1 cellular context compared by ENCODE assay signal in genomic region chr15:101445562-101446526, GRCh38.
TF ChIP-seq lines count a peak whose summit lies in the region.

No MANE protein-coding gene starts in this region.

TF ChIP-seq in K562, 482 proteins besides CTCF, POLR2A, EP300 and RAD21 (continued from another document and continues in another):
- TF ChIP-seq, protein P1, sequence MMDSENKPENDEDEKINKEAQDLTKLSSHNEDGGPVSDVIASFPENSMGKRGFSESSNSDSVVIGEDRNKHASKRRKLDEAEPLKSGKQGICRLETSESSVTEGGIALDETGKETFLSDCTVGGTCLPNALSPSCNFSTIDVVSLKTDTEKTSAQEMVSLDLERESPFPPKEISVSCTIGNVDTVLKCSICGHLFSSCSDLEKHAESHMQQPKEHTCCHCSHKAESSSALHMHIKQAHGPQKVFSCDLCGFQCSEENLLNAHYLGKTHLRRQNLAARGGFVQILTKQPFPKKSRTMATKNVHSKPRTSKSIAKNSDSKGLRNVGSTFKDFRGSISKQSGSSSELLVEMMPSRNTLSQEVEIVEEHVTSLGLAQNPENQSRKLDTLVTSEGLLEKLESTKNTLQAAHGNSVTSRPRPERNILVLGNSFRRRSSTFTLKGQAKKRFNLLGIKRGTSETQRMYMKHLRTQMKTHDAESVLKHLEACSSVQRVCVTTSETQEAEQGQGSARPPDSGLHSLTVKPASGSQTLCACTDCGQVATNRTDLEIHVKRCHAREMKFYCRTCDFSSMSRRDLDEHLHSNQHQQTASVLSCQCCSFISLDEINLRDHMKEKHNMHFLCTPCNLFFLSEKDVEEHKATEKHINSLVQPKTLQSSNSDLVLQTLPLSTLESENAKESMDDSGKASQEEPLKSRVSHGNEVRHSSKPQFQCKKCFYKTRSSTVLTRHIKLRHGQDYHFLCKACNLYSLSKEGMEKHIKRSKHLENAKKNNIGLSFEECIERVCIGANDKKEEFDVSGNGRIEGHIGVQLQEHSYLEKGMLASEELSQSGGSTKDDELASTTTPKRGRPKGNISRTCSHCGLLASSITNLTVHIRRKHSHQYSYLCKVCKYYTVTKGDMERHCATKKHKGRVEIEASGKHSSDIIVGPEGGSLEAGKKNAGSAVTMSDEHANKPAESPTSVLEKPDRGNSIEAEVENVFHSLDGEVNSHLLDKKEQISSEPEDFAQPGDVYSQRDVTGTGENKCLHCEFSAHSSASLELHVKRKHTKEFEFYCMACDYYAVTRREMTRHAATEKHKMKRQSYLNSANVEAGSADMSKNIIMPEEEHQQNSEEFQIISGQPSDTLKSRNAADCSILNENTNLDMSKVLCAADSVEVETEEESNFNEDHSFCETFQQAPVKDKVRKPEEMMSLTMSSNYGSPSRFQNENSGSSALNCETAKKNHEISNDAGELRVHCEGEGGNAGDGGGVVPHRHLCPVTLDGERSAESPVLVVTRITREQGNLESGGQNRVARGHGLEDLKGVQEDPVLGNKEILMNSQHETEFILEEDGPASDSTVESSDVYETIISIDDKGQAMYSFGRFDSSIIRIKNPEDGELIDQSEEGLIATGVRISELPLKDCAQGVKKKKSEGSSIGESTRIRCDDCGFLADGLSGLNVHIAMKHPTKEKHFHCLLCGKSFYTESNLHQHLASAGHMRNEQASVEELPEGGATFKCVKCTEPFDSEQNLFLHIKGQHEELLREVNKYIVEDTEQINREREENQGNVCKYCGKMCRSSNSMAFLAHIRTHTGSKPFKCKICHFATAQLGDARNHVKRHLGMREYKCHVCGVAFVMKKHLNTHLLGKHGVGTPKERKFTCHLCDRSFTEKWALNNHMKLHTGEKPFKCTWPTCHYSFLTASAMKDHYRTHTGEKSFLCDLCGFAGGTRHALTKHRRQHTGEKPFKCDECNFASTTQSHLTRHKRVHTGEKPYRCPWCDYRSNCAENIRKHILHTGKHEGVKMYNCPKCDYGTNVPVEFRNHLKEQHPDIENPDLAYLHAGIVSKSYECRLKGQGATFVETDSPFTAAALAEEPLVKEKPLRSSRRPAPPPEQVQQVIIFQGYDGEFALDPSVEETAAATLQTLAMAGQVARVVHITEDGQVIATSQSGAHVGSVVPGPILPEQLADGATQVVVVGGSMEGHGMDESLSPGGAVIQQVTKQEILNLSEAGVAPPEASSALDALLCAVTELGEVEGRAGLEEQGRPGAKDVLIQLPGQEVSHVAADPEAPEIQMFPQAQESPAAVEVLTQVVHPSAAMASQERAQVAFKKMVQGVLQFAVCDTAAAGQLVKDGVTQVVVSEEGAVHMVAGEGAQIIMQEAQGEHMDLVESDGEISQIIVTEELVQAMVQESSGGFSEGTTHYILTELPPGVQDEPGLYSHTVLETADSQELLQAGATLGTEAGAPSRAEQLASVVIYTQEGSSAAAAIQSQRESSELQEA (IDR thresholded peaks at IDR 0.05; ENCODE audit: low read depth) = no peak
- TF ChIP-seq SLC30A9 (CRISPR knock-in tag; IDR thresholded peaks at IDR 0.05) = no peak
- peak; percentile 72; the same call in 1 of the 2 replicates for TF ChIP-seq MTA1 (IDR thresholded peaks at IDR 0.05; ENCODE audit: borderline replicate concordance)
- TF ChIP-seq LEF1 (IDR thresholded peaks at IDR 0.05) = peak; percentile 90; the same call in 1 of the 2 replicates
- TF ChIP-seq FOXJ3 (CRISPR knock-in tag; IDR thresholded peaks at IDR 0.05) = no peak
- peak; percentile 95 for TF ChIP-seq MYC (IDR thresholded peaks at IDR 0.05; ENCODE audit: low read depth, low read length)
- 0 out of 2 replicates have a peak, but pooled peaks have one; percentile 39 for TF ChIP-seq MYC (CRISPR knock-in tag; IDR thresholded peaks at IDR 0.05; ENCODE audit: borderline replicate concordance, low read depth)
- no peak for TF ChIP-seq ILF3 (IDR thresholded peaks at IDR 0.05; ENCODE audit: borderline replicate concordance)
- no peak for TF ChIP-seq ZFP36 (IDR thresholded peaks at IDR 0.05; ENCODE audit: low read depth, low read length, partially characterized antibody)
- TF ChIP-seq POLR2AphosphoS2 (IDR thresholded peaks at IDR 0.05; ENCODE audit: low read length) = no peak
- no peak for TF ChIP-seq NUFIP1 (IDR thresholded peaks at IDR 0.05; ENCODE audit: partially characterized antibody)
- TF ChIP-seq, protein P2, sequence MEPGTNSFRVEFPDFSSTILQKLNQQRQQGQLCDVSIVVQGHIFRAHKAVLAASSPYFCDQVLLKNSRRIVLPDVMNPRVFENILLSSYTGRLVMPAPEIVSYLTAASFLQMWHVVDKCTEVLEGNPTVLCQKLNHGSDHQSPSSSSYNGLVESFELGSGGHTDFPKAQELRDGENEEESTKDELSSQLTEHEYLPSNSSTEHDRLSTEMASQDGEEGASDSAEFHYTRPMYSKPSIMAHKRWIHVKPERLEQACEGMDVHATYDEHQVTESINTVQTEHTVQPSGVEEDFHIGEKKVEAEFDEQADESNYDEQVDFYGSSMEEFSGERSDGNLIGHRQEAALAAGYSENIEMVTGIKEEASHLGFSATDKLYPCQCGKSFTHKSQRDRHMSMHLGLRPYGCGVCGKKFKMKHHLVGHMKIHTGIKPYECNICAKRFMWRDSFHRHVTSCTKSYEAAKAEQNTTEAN (CRISPR knock-in tag; IDR thresholded peaks at IDR 0.05) = no peak
- TF ChIP-seq CCNT2 (IDR thresholded peaks at IDR 0.05; ENCODE audit: borderline replicate concordance, extremely low read depth, insufficient read length, low read depth, low read length) = no peak
- TF ChIP-seq ZC3H4 (CRISPR knock-in tag; IDR thresholded peaks at IDR 0.05; ENCODE audit: borderline replicate concordance) = no peak
- TF ChIP-seq, protein P3, sequence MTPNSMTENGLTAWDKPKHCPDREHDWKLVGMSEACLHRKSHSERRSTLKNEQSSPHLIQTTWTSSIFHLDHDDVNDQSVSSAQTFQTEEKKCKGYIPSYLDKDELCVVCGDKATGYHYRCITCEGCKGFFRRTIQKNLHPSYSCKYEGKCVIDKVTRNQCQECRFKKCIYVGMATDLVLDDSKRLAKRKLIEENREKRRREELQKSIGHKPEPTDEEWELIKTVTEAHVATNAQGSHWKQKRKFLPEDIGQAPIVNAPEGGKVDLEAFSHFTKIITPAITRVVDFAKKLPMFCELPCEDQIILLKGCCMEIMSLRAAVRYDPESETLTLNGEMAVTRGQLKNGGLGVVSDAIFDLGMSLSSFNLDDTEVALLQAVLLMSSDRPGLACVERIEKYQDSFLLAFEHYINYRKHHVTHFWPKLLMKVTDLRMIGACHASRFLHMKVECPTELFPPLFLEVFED (CRISPR knock-in tag; conservative IDR thresholded peaks at IDR 0.05) = no peak
- TF ChIP-seq, protein P4, sequence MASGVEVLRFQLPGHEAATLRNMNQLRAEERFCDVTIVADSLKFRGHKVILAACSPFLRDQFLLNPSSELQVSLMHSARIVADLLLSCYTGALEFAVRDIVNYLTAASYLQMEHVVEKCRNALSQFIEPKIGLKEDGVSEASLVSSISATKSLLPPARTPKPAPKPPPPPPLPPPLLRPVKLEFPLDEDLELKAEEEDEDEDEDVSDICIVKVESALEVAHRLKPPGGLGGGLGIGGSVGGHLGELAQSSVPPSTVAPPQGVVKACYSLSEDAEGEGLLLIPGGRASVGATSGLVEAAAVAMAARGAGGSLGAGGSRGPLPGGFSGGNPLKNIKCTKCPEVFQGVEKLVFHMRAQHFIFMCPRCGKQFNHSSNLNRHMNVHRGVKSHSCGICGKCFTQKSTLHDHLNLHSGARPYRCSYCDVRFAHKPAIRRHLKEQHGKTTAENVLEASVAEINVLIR (CRISPR knock-in tag; IDR thresholded peaks at IDR 0.05) = no peak
- TF ChIP-seq CEBPB (tag; IDR thresholded peaks at IDR 0.05) = peak; percentile 44; the same call in 1 of the 2 replicates
- TF ChIP-seq NELFE (IDR thresholded peaks at IDR 0.05; ENCODE audit: insufficient read depth, insufficient read length) = no peak
- TF ChIP-seq ZKSCAN8 (CRISPR knock-in tag; IDR thresholded peaks at IDR 0.05) = no peak
- no peak for TF ChIP-seq RBM39 (optimal IDR thresholded peaks at IDR 0.05; ENCODE audit: low read depth, low read length)
- no peak for TF ChIP-seq NR0B1 (IDR thresholded peaks at IDR 0.05; ENCODE audit: partially characterized antibody)
- peak; percentile 93 for TF ChIP-seq EP400 (IDR thresholded peaks at IDR 0.05)
- TF ChIP-seq HNRNPK (IDR thresholded peaks at IDR 0.05; ENCODE audit: low read depth, low read length, poor library complexity, severe bottlenecking) = no peak
- TF ChIP-seq MEIS2 (IDR thresholded peaks at IDR 0.05; ENCODE audit: partially characterized antibody) = peak; percentile 93
- no peak for TF ChIP-seq MXD1 (CRISPR knock-in tag; IDR thresholded peaks at IDR 0.05; ENCODE audit: borderline replicate concordance, poor library complexity, severe bottlenecking)
- TF ChIP-seq FOXP1 (CRISPR knock-in tag; IDR thresholded peaks at IDR 0.05) = no peak
- TF ChIP-seq, protein P5, sequence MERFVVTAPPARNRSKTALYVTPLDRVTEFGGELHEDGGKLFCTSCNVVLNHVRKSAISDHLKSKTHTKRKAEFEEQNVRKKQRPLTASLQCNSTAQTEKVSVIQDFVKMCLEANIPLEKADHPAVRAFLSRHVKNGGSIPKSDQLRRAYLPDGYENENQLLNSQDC (CRISPR knock-in tag; IDR thresholded peaks at IDR 0.05) = no peak
- no peak for TF ChIP-seq KLF1 (tag; IDR thresholded peaks at IDR 0.05)
- no peak for TF ChIP-seq GTF3C2 (IDR thresholded peaks at IDR 0.05; ENCODE audit: borderline replicate concordance, extremely low read depth, insufficient read length)
- TF ChIP-seq TRIM24 (IDR thresholded peaks at IDR 0.05) = peak; percentile 88 to 89
- TF ChIP-seq SIX5 (IDR thresholded peaks at IDR 0.05; ENCODE audit: borderline replicate concordance in 1 of 2, insufficient read depth in 1 of 2, low read depth in 1 of 2, low read length in 2 of 2) = no peak
- TF ChIP-seq MAFK (IDR thresholded peaks at IDR 0.05; ENCODE audit: low read length) = peak; percentile 57
- no peak for TF ChIP-seq ZNF518B (CRISPR knock-in tag; IDR thresholded peaks at IDR 0.05)
- TF ChIP-seq KAT8 (IDR thresholded peaks at IDR 0.05; ENCODE audit: low read depth) = no peak
- no peak for TF ChIP-seq ZNF431 (CRISPR knock-in tag; IDR thresholded peaks at IDR 0.05)
- no peak for TF ChIP-seq MCM7 (IDR thresholded peaks at IDR 0.05)
- TF ChIP-seq, protein P6, sequence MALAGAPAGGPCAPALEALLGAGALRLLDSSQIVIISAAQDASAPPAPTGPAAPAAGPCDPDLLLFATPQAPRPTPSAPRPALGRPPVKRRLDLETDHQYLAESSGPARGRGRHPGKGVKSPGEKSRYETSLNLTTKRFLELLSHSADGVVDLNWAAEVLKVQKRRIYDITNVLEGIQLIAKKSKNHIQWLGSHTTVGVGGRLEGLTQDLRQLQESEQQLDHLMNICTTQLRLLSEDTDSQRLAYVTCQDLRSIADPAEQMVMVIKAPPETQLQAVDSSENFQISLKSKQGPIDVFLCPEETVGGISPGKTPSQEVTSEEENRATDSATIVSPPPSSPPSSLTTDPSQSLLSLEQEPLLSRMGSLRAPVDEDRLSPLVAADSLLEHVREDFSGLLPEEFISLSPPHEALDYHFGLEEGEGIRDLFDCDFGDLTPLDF (CRISPR knock-in tag; IDR thresholded peaks at IDR 0.05) = no peak
- peak; percentile 69 for TF ChIP-seq ETV1 (tag; conservative IDR thresholded peaks at IDR 0.05; ENCODE audit: low read depth)
- TF ChIP-seq ZNF551 (CRISPR knock-in tag; IDR thresholded peaks at IDR 0.05) = no peak
